Comparison of ENCODE assay signal across 18 cellular contexts in the genomic region with DNA sequence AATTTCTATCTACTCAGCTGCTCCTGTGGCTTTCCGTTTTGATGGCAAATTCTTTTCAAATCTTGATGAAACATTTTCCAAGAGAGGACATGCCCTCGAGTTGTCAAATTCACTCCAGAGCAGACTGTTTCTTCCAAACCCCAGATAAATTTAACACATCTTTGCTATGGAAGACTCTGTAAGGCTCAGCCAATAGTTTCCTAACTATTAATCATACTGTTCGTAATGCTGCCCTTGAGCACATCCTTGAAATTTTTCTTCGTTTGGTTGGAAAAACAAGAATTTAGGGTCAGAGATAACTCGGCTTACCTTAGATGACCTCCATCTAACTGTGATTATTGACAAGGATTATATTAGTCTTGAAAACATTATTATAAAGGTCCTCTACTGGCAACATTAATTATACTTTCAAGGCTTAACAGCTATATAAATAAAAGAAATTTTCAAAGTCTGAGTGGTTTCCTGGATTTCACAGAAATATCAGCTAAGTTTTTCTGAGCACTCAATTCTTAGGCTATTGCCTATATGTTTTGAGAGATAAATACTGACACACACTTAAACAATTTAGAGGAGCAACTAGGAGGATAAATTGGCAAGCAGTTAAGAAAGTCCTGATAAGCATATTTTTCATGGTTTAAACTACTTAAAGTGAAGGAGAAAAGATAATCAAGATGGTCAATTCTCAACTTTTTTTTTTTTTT. TPM values are rescaled to one million over a fixed set of nuclear protein-coding genes. Genes with fewer than 3 reads are reported as not detected.
A peak's percentile ranks its signal among the peaks of the same experiment; 100 is the strongest.
DNase-seq lines count a peak whose midpoint lies in the region; ATAC-seq, FAIRE-seq and TF ChIP-seq lines count a peak whose summit lies in the region.
"Had no signal": no experiment of that assay in that cellular context is flagged by ENCODE, and none has a peak within 500 bp of the region (broad histone marks: within the 10 kb centered on the region; RNA-seq: fewer than 3 reads in every experiment).

No MANE protein-coding gene starts in this region.

- H3K36me3 ChIP-seq in astrocyte (ENCODE audit: insufficient read depth, low read length) (no peaks in the 10 kb centered on the region), pancreas (no peaks in the 10 kb centered on the region)

- TF ChIP-seq CTCF in HFFc6 (IDR thresholded peaks at IDR 0.05), result no peak
- no peak for TF ChIP-seq CTCF in astrocyte (IDR thresholded peaks at IDR 0.05; ENCODE audit: insufficient read depth, low read depth, low read length)
- no peak for TF ChIP-seq CTCF in fibroblast of villous mesenchyme (IDR thresholded peaks at IDR 0.05; ENCODE audit: insufficient read depth, low read depth, low read length)
- TF ChIP-seq CTCF in pancreas (IDR thresholded peaks at IDR 0.05), result no peak

- intact Hi-C loops in pancreas (cut with DNase I), result loop anchor here in 1 of 3 donors (10.0 kb wide), 1 partner anchor 168 kb away; no protein-coding TSS in a partner anchor

- peak overlapping the region; percentile 6 for H3K9ac ChIP-seq in astrocyte (ENCODE audit: low read length)

- H3K27me3 Mint-ChIP-seq in HFFc6 (ENCODE audit: insufficient read depth), result no peaks in the 10 kb centered on the region; the same call in 1 of the 2 replicates
- peaks cover 32% of the 10 kb centered on the region for H3K27me3 Mint-ChIP-seq in astrocyte (ENCODE audit: low read depth, unreplicated experiment)

- H3K9me3 ChIP-seq in astrocyte (ENCODE audit: insufficient read depth, low read depth, low read length) (no peaks in the 10 kb centered on the region), pancreas (no peaks in the 10 kb centered on the region)

- FAIRE-seq in astrocyte (lab: Jason Lieb, UNC) (no peak), pancreas (lab: Jason Lieb, UNC) (no peak)
- FAIRE-seq: G401.6, GM12891 had no signal

- H3K4me1 ChIP-seq in astrocyte (ENCODE audit: insufficient read depth, low read length) (peaks cover 20% of the 10 kb centered on the region), pancreas (peaks cover 0 to 3% (median 0%) of the 10 kb centered on the region in 3 donors)

- WGBS in pancreas, 2 donors, result 39 to 44% methylated on average over 5 of the region's 5 CpGs

- H3K4me2 ChIP-seq in astrocyte (ENCODE audit: low read length), result peak overlapping the region; percentile 50

- H3K27ac Mint-ChIP-seq in HFFc6 (peak overlapping the region; percentile 86), astrocyte (ENCODE audit: unreplicated experiment) (no peak overlapping the region)

- no peak overlapping the region for H3K4me3 ChIP-seq in astrocyte (ENCODE audit: insufficient read depth, low read depth, low read length)
- H3K4me3 ChIP-seq in fibroblast of villous mesenchyme (ENCODE audit: low read depth, low read length), result no peak overlapping the region
- H3K4me3 ChIP-seq in pancreas, result no peak overlapping the region

- no peaks in the 10 kb centered on the region for H3K27me3 ChIP-seq in astrocyte (ENCODE audit: insufficient read depth, low read length)
- peaks cover 0 to 15% (median 2%) of the 10 kb centered on the region in 4 donors for H3K27me3 ChIP-seq in pancreas

- TF ChIP-seq POLR2A in GM18505 (IDR thresholded peaks at IDR 0.05; ENCODE audit: borderline replicate concordance, extremely low read depth, insufficient read depth, insufficient read length), result no peak

- H3K79me2 ChIP-seq in astrocyte (ENCODE audit: insufficient read depth, low read length), result no peaks in the 10 kb centered on the region

- ATAC-seq in GM18505 (IDR thresholded peaks at IDR 0.05; ENCODE audit: unreplicated experiment) (no peak), pancreas (no peak), GM19351 (IDR thresholded peaks at IDR 0.05; ENCODE audit: unreplicated experiment) (no peak)
- ATAC-seq: Panc1 had no signal

- H4K20me1 ChIP-seq in astrocyte (ENCODE audit: insufficient read depth, low read length), result no peaks in the 10 kb centered on the region

- peaks cover 7% of the 10 kb centered on the region; the same call in 1 of the 2 replicates for H3K9me3 Mint-ChIP-seq in HFFc6
- no peaks in the 10 kb centered on the region for H3K9me3 Mint-ChIP-seq in astrocyte (ENCODE audit: unreplicated experiment)

- H3K4me3 Mint-ChIP-seq in HFFc6, result peak overlapping the region; percentile 68
- H3K4me3 Mint-ChIP-seq in astrocyte (ENCODE audit: unreplicated experiment), result no peak overlapping the region

- H3K36me3 Mint-ChIP-seq in HFFc6 (ENCODE audit: low read depth), result peaks cover 19% of the 10 kb centered on the region
- no peaks in the 10 kb centered on the region for H3K36me3 Mint-ChIP-seq in astrocyte (ENCODE audit: low read depth, unreplicated experiment)

- no peak overlapping the region for H3K27ac ChIP-seq in astrocyte (ENCODE audit: low read depth, low read length)
- no peak overlapping the region for H3K27ac ChIP-seq in pancreas
- H3K27ac ChIP-seq: C4-2B had no signal

- H3K4me1 Mint-ChIP-seq in HFFc6 (ENCODE audit: low read depth) (peaks cover 53% of the 10 kb centered on the region), astrocyte (ENCODE audit: low read depth, unreplicated experiment) (no peaks in the 10 kb centered on the region)

- no peak overlapping the region for H2AFZ ChIP-seq in astrocyte (ENCODE audit: low read depth, low read length)

- peak; percentile 53 for DNase-seq in HFFc6
- peak; percentile 82 for DNase-seq in astrocyte (ENCODE audit: low read depth)
- peak; percentile 49 for DNase-seq in fibroblast of villous mesenchyme (ENCODE audit: low read depth)
- DNase-seq in amygdala (lab: John Stamatoyannopoulos, UW), result no peak
- DNase-seq in pancreas, result no peak
- DNase-seq: Caco-2, MM.1S, NCI-H1105 treated with DMSO at 0.1 percent for 48 hours, NCI-H187, NCI-H446 treated with DMSO at 0.1 percent for 48 hours, NCI-H748 treated with DMSO at 0.1 percent for 48 hours, SHP77 had no signal

RNA-seq across cellular contexts. Expression of a gene that starts 2.5 kb away (rescaled TPM):
- total RNA-seq in HFFc6 (2021; fragmentation: NEBNext Ultra II Directional; extraction: Animal tissue kit (Norgen Biotek cat#: 25700)), result 10 to 100 TPM; 10.4 to 38.5 (median 11.8) TPM
- total RNA-seq in astrocyte (0.36 and 0.45 TPM in 2 replicates), fibroblast of villous mesenchyme (41.2 and 106 TPM in 2 replicates), pancreas (under 1 TPM in 2 of 6 donors, not detected in 4; 0.25 TPM)
- polyA plus RNA-seq in pancreas, result under 1 TPM; 0.45 to 0.49 TPM

RNA-seq across cellular contexts. Expression of a gene that starts 18.8 kb away (rescaled TPM):
- total RNA-seq in HFFc6 (2021; fragmentation: NEBNext Ultra II Directional; extraction: Animal tissue kit (Norgen Biotek cat#: 25700)), result 10 to 100 TPM; 63.0 to 72.0 (median 69.6) TPM
- total RNA-seq in astrocyte, result 59.3 and 64.5 TPM in 2 replicates
- total RNA-seq in fibroblast of villous mesenchyme, result 37.0 and 66.5 TPM in 2 replicates
- total RNA-seq in pancreas, result 10 to 100 TPM; 12.4 to 22.1 (median 16.8) TPM
- polyA plus RNA-seq in pancreas, result 1 to 10 TPM; 3.2 to 3.9 TPM

RNA-seq across cellular contexts. Expression of a gene that starts 19.8 kb away (rescaled TPM):
- 10 to 100 TPM; 68.6 to 90.7 (median 74.2) TPM for total RNA-seq in HFFc6 (2021; fragmentation: NEBNext Ultra II Directional; extraction: Animal tissue kit (Norgen Biotek cat#: 25700))
- total RNA-seq in astrocyte (49.2 and 52.4 TPM in 2 replicates), fibroblast of villous mesenchyme (39.7 and 47.0 TPM in 2 replicates), pancreas (10 to 100 TPM; 19.8 to 30.2 (median 22.1) TPM)
- 10 to 100 TPM; 52.8 to 80.6 TPM for polyA plus RNA-seq in pancreas

Comparison
In these comparisons a context has a peak if more than half of its experiments do, and no peak if none do; other contexts are left out.
1. DNase-seq: peak in HFFc6 (single experiment), astrocyte (single experiment) and fibroblast of villous mesenchyme (single experiment); none in amygdala (0 of 56) and pancreas (0 of 6).